ENCODE assay signal across 1 cellular context in the genomic region with DNA sequence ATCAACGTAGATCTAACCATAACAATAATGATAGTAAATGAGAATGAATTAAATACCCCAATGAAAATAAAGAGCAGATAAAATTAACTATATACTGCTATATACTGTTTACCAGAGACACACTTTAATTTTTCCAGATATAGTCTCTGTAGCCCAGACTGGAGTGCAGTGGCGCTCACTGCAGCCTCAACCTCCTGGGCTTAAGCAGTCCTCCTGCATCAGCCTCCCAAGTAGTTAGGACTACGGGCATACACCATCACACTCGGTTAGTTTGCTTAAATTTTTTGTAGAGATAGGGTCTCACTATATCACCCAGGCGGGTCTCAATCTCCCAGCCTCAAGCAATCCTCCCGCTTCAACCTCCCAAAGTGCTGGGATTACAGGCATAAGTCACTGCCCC.
TF ChIP-seq lines count a peak whose summit lies in the region.

No MANE protein-coding gene starts in this region.

TF ChIP-seq in H1, 55 proteins besides CTCF, POLR2A, EP300 and RAD21:
- TF ChIP-seq HDAC2 (IDR thresholded peaks at IDR 0.05; ENCODE audit: borderline replicate concordance in 1 of 2, low read depth in 2 of 2, low read length in 2 of 2) (no peak), JUND (IDR thresholded peaks at IDR 0.05; ENCODE audit: low read length) (no peak), RBBP5 (IDR thresholded peaks at IDR 0.05; ENCODE audit: borderline replicate concordance, low read depth, low read length) (no peak), TCF12 (IDR thresholded peaks at IDR 0.05; ENCODE audit: low read depth, low read length) (no peak), NRF1 (IDR thresholded peaks at IDR 0.05; ENCODE audit: low read depth, low read length) (no peak), TAF1 (IDR thresholded peaks at IDR 0.05; ENCODE audit: low read depth, low read length) (no peak), GTF2F1 (IDR thresholded peaks at IDR 0.05; ENCODE audit: borderline replicate concordance, low read depth, low read length) (no peak), JUN (IDR thresholded peaks at IDR 0.05; ENCODE audit: low read depth, low read length) (no peak), SIX5 (IDR thresholded peaks at IDR 0.05; ENCODE audit: low read depth, low read length) (no peak)
- TF ChIP-seq, protein P1, sequence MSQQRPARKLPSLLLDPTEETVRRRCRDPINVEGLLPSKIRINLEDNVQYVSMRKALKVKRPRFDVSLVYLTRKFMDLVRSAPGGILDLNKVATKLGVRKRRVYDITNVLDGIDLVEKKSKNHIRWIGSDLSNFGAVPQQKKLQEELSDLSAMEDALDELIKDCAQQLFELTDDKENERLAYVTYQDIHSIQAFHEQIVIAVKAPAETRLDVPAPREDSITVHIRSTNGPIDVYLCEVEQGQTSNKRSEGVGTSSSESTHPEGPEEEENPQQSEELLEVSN (IDR thresholded peaks at IDR 0.05), result no peak
TF ChIP-seq in H1: peak in this region for 0.
